Comparison of ENCODE assay signal across 16 cellular contexts in genomic region chr9:76893395-76893932, GRCh38. TPM values are rescaled to one million over a fixed set of nuclear protein-coding genes. Genes with fewer than 3 reads are reported as not detected.
DNase-seq lines count a peak whose midpoint lies in the region; ATAC-seq, FAIRE-seq and TF ChIP-seq lines count a peak whose summit lies in the region.
"Had no signal": no experiment of that assay in that cellular context is flagged by ENCODE, and none has a peak within 500 bp of the region (broad histone marks: within the 10 kb centered on the region; RNA-seq: fewer than 3 reads in every experiment).

No MANE protein-coding gene starts in this region.

- H3K4me1 ChIP-seq in transverse colon, result peaks cover 15 to 20% (median 17%) of the 10 kb centered on the region in 4 donors
- 0 out of 2 replicates have a peak, but pooled peaks cover 3% of the 10 kb centered on the region for H3K4me1 ChIP-seq in BE2C

- H3K36me3 ChIP-seq in transverse colon (no peaks in the 10 kb centered on the region), BE2C (peaks cover 4% of the 10 kb centered on the region; the same call in 1 of the 2 replicates)

- intact Hi-C loops in posterior cingulate gyrus (cut with DNase I), result loop anchor here (10.0 kb wide), 1 partner anchor 91 kb away; no protein-coding TSS in a partner anchor
- intact Hi-C loops in transverse colon (cut with DNase I; ENCODE audit: low total_unique reads), result no loop called here

- DNase-seq in fibroblast of mammary gland (ENCODE audit: low read depth) (peak; percentile 16), posterior cingulate gyrus (peak in 7 of 10 donors; percentile 31 to 93 (median 54)), transverse colon (no peak), urothelium cell line (ENCODE audit: low spot score) (no peak), BE2C (no peak)
- DNase-seq: activated B cell treated with CpG ODN at 0.5 μM for 24 hours; CD4-positive, alpha-beta T cell; Karpas-422; NCI-H146; NCI-H510A treated with DMSO at 0.1 percent for 48 hours; PC-9 had no signal

- no peak for FAIRE-seq in urothelium cell line (lab: Jason Lieb, UNC)
- FAIRE-seq: endothelial cell of umbilical vein had no signal

- no peak for TF ChIP-seq POLR2A in transverse colon (IDR thresholded peaks at IDR 0.05)

- TF ChIP-seq CTCF in fibroblast of mammary gland (conservative IDR thresholded peaks at IDR 0.05; ENCODE audit: control insufficient read depth, insufficient read depth, low read depth, low read length), result no peak
- no peak for TF ChIP-seq CTCF in transverse colon (IDR thresholded peaks at IDR 0.05)
- TF ChIP-seq CTCF in BE2C (IDR thresholded peaks at IDR 0.05; ENCODE audit: low read depth, low read length), result no peak

- ATAC-seq in GM21515 (IDR thresholded peaks at IDR 0.05; ENCODE audit: unreplicated experiment), result no peak
- ATAC-seq: left lobe of liver; natural killer cell treated with Interleukin-12 subunit alpha and Interleukin-12 subunit beta and Interleukin-15 and Interleukin-18, amount 100 ng/mL, for 72 hours had no signal

- no peaks in the 10 kb centered on the region for H3K27me3 ChIP-seq in transverse colon
- no peaks in the 10 kb centered on the region for H3K27me3 ChIP-seq in BE2C

- H3K27ac ChIP-seq in angular gyrus (ENCODE audit: low read depth, low read length) (peak overlapping the region; percentile 98), transverse colon (peak overlapping the region; percentile 53 to 91 (median 81))
- H3K27ac ChIP-seq: PC-9 had no signal

- H3K4me3 ChIP-seq in fibroblast of mammary gland (ENCODE audit: control insufficient read depth, low read depth, low read length), result no peak overlapping the region
- H3K4me3 ChIP-seq in transverse colon, result no peak overlapping the region
- H3K4me3 ChIP-seq in BE2C (ENCODE audit: low read depth, low read length), result no peak overlapping the region
- H3K4me3 ChIP-seq: PC-9 had no signal

- H3K9me3 ChIP-seq in transverse colon (no peaks in the 10 kb centered on the region), BE2C (no peaks in the 10 kb centered on the region)

- in situ Hi-C loops in transverse colon (cut with MboI; ENCODE audit: low pct_ligation_motif_present in 1 of 4, low pct_unique_long_range_greater_than_20kb in 1 of 4, low sequenced_read_pairs in 3 of 4), result no loop called here

- 58 to 63% methylated on average over 2 to 4 of the region's 4 CpGs for WGBS in transverse colon (ENCODE audit: low coverage in 1 of 2), 2 donors

- peak; percentile 88 for TF ChIP-seq EP300 in transverse colon (IDR thresholded peaks at IDR 0.05; ENCODE audit: low read depth)

RNA-seq across cellular contexts. Expression of gene PRUNE2, which starts 12.4 kb away (rescaled TPM):
- 100 to 1,000 TPM in 1 of 4 donors, 10 to 100 TPM in 3; 67.6 to 105 (median 95.6) TPM for total RNA-seq in transverse colon
- 24.7 TPM for polyA plus RNA-seq in BE2C (2012; ENCODE audit: insufficient read depth, insufficient read length, low read depth)
- total RNA-seq: activated B cell treated with CpG ODN at 0.5 μM for 24 hours; CD4-positive, alpha-beta T cell had no signal

Comparison
In these comparisons a context has a peak if more than half of its experiments do, and no peak if none do; other contexts are left out.
1. DNase-seq: peak in fibroblast of mammary gland (single experiment) and posterior cingulate gyrus (7 of 10); none in transverse colon (single experiment), urothelium cell line (single experiment) and BE2C (single experiment).